27 cellular contexts compared by ENCODE assay signal in the genomic region with DNA sequence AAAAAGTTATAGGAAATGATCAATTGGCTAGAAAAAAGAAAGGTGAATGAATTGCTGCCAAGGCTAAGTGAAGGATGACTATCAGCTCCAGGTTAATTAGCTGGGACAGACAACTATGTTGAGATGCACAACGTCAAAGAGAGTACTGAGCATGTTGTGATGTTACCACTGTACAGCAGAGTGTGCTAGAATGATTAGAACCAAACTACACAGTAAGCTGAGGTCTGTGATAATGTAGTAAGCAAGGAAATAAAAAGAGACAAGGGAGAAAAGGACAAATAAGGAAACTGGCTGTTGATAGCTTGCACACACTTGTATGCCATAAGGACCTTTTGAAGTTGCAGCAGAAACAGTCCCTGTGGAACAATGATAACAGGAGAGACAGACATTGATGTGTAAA.
A peak's percentile ranks its signal among the peaks of the same experiment; 100 is the strongest.
DNase-seq lines count a peak whose midpoint lies in the region; ATAC-seq, FAIRE-seq and TF ChIP-seq lines count a peak whose summit lies in the region.
"Had no signal": no experiment of that assay in that cellular context is flagged by ENCODE, and none has a peak within 500 bp of the region (broad histone marks: within the 10 kb centered on the region; RNA-seq: fewer than 3 reads in every experiment).

No MANE protein-coding gene starts in this region.

- no peak overlapping the region for H3K4me3 ChIP-seq in liver (ENCODE audit: low read depth in 1 of 3, low read length in 3 of 3)
- no peak overlapping the region for H3K4me3 ChIP-seq in HepG2 (replicated peaks in 1 of 3; ENCODE audit: insufficient read depth in 1 of 3, low read depth in 2 of 3, low read length in 3 of 3)
- H3K4me3 ChIP-seq in adipocyte (ENCODE audit: low read length): no peak overlapping the region
- H3K4me3 ChIP-seq in right lobe of liver: no peak overlapping the region
- no peak overlapping the region for H3K4me3 ChIP-seq in lower leg skin (ENCODE audit: low read depth, poor library complexity, severe bottlenecking)
- H3K4me3 ChIP-seq: coronary artery, GM23248, SJSA1, upper lobe of left lung had no signal

- no peak for TF ChIP-seq POLR2A in HepG2 (IDR thresholded peaks at IDR 0.05; ENCODE audit: insufficient read depth in 1 of 2, low read depth in 2 of 2, low read length in 2 of 2)
- no peak for TF ChIP-seq POLR2A in right lobe of liver (IDR thresholded peaks at IDR 0.05)
- no peak for TF ChIP-seq POLR2A in lower leg skin (IDR thresholded peaks at IDR 0.05)

- BruUV-seq in HepG2 (replicated peaks; lab: Mats Ljungman, UMichigan): no TSS peak

- CTCF ChIA-PET in HepG2 (lab: Yijun Ruan, JAX; ENCODE audit: low intra/inter-chr PET ratio, low total read pairs): no interaction called here

- in situ Hi-C loops in HepG2 (cut with HindIII; ENCODE audit: extremely low pct_ligation_motif_present, low pct_unique_long_range_greater_than_20kb): no loop called here

- POLR2A ChIA-PET in HepG2 (lab: Yijun Ruan, JAX): interaction anchor here (0.7 kb wide), 1 partner anchor 1232 kb away, joined by 7 read pairs; no protein-coding TSS in a partner anchor

- H3K9ac ChIP-seq in liver (ENCODE audit: low read depth in 1 of 2, low read length in 2 of 2): no peak overlapping the region
- no peak overlapping the region for H3K9ac ChIP-seq in HepG2 (ENCODE audit: insufficient read depth, low read depth, low read length)
- H3K9ac ChIP-seq in adipocyte (ENCODE audit: low read length): no peak overlapping the region
- H3K9ac ChIP-seq: GM23248 had no signal

- no peaks in the 10 kb centered on the region for H3K36me3 ChIP-seq in liver (ENCODE audit: control insufficient read depth in 4 of 4, insufficient read depth in 3 of 4, low read depth in 1 of 4, low read length in 3 of 4)
- H3K36me3 ChIP-seq in HepG2 (replicated peaks in 1 of 2; ENCODE audit: control insufficient read depth in 1 of 2, insufficient read depth in 2 of 2, low read length in 2 of 2): no peaks in the 10 kb centered on the region
- no peaks in the 10 kb centered on the region for H3K36me3 ChIP-seq in adipocyte (ENCODE audit: control insufficient read depth, insufficient read depth, low read length, severe bottlenecking)
- no peaks in the 10 kb centered on the region for H3K36me3 ChIP-seq in right lobe of liver
- H3K36me3 ChIP-seq: SJSA1, upper lobe of left lung had no signal

- no peak overlapping the region for H3K4me2 ChIP-seq in HepG2 (ENCODE audit: low read depth, low read length)

- intact Hi-C loops in HepG2 (cut with micrococcal nuclease; ENCODE audit: unreplicated experiment) (no loop called here), right lobe of liver (cut with DNase I) (no loop called here), lower leg skin (cut with DNase I; ENCODE audit: low total_unique reads) (no loop called here)

- no peaks in the 10 kb centered on the region for H4K20me1 ChIP-seq in HepG2 (ENCODE audit: insufficient read depth, low read length)

- no peak for FAIRE-seq in HepG2 (lab: Jason Lieb, UNC)
- FAIRE-seq: bronchial epithelial cell, GM12892 had no signal

- TF ChIP-seq EP300 in HepG2 (IDR thresholded peaks at IDR 0.05; ENCODE audit: low read depth in 2 of 2, low read length in 2 of 2) (no peak), HepG2 (CRISPR knock-in tag; IDR thresholded peaks at IDR 0.05; ENCODE audit: borderline replicate concordance) (no peak)

- no peak for ATAC-seq in HepG2
- peak; percentile 51 to 63 (median 54) for ATAC-seq in right lobe of liver
- no peak for ATAC-seq in HG03565 (IDR thresholded peaks at IDR 0.05; ENCODE audit: unreplicated experiment)
- ATAC-seq: foreskin keratinocyte, T-cell had no signal

- 79% methylated on average over 1 of the region's 1 CpG for WGBS in liver
- 6% methylated on average over 1 of the region's 1 CpG for WGBS in HepG2 (ENCODE audit: low lambda C conversion rate)
- 55% methylated on average over 1 of the region's 1 CpG for WGBS in right lobe of liver (ENCODE audit: insufficient coverage, low coverage, low lambda C conversion rate, missing lambda C conversion rate)
- WGBS in lower leg skin, 2 donors: 24 to 43% methylated on average over 1 of the region's 1 CpG

- H2AFZ ChIP-seq in HepG2 (ENCODE audit: low read length): no peak overlapping the region
- H2AFZ ChIP-seq: GM23248 had no signal

- no peaks in the 10 kb centered on the region for H3K79me2 ChIP-seq in HepG2 (ENCODE audit: insufficient read depth, low read length)

- H3K4me1 ChIP-seq in liver (ENCODE audit: control insufficient read depth in 4 of 4, insufficient read depth in 4 of 4, low read length in 3 of 4): peaks cover 0 to 2% (median 0%) of the 10 kb centered on the region in 4 donors
- no peaks in the 10 kb centered on the region for H3K4me1 ChIP-seq in HepG2 (ENCODE audit: insufficient read depth, low read length)
- H3K4me1 ChIP-seq in adipocyte (ENCODE audit: control insufficient read depth, insufficient read depth, low read length): peaks cover 2% of the 10 kb centered on the region
- peaks cover 0 to 7% (median 0%) of the 10 kb centered on the region in 4 donors for H3K4me1 ChIP-seq in right lobe of liver
- H3K4me1 ChIP-seq: foreskin keratinocyte, SJSA1, upper lobe of left lung had no signal

- H3K27me3 ChIP-seq in liver (ENCODE audit: control insufficient read depth in 4 of 4, insufficient read depth in 4 of 4, low read length in 3 of 4) (no peaks in the 10 kb centered on the region), HepG2 (ENCODE audit: control insufficient read depth in 1 of 2, insufficient read depth in 2 of 2, low read length in 2 of 2) (no peaks in the 10 kb centered on the region), adipocyte (replicated peaks; ENCODE audit: control insufficient read depth, insufficient read depth, low read length) (no peaks in the 10 kb centered on the region), right lobe of liver (no peaks in the 10 kb centered on the region)
- H3K27me3 ChIP-seq: foreskin keratinocyte, SJSA1, upper lobe of left lung had no signal

- TF ChIP-seq RAD21 in liver (IDR thresholded peaks at IDR 0.05): peak; percentile 57 to 62
- TF ChIP-seq RAD21 in HepG2 (CRISPR knock-in tag; IDR thresholded peaks at IDR 0.05): no peak

- DNase-seq in HepG2 (ENCODE audit: low spot score) (no peak), adipocyte (ENCODE audit: low read depth) (peak; percentile 2), right lobe of liver (no peak), type B pancreatic cell (ENCODE audit: extremely low spot score, unreplicated experiment) (no peak), lower leg skin (ENCODE audit: low spot score in 2 of 2) (no peak), kidney glomerular epithelial cell (lab: John Stamatoyannopoulos, UW) (no peak)
- DNase-seq: activated B cell treated with CpG ODN at 0.5 μM for 24 hours; activated CD4-positive, alpha-beta T cell treated with anti-CD3 and anti-CD28 coated beads, Interleukin-2, amount 50 U/mL, for 4 hours; activated naive CD4-positive, alpha-beta T cell treated with anti-CD3 and anti-CD28 coated beads, Interleukin-2, amount 10 ng/mL, durations not matched to agents 7 days and 5 days; COR-L47; effector memory CD4-positive, alpha-beta T cell; erythroblast; foreskin keratinocyte; GM23248; Kasumi-1; mesendoderm; NCI-H526; occipital lobe; stimulated activated CD4-positive, alpha-beta T cell treated with anti-CD3 and anti-CD28 coated beads, Interleukin-2, amount 100 ng/mL, for 24 hours; T-cell; upper lobe of left lung had no signal

- H3K9me3 ChIP-seq in liver (ENCODE audit: control insufficient read depth in 4 of 4, low read length in 3 of 4) (no peaks in the 10 kb centered on the region), HepG2 (ENCODE audit: low read length) (no peaks in the 10 kb centered on the region), adipocyte (ENCODE audit: control insufficient read depth, low read length) (no peaks in the 10 kb centered on the region), right lobe of liver (no peaks in the 10 kb centered on the region)
- H3K9me3 ChIP-seq: SJSA1, upper lobe of left lung had no signal

- H3K27ac Mint-ChIP-seq in type B pancreatic cell: no peak overlapping the region
- H3K27ac Mint-ChIP-seq: activated B cell treated with CpG ODN at 0.5 μM for 24 hours; activated naive CD4-positive, alpha-beta T cell treated with anti-CD3 and anti-CD28 coated beads, Interleukin-2, amount 10 ng/mL, durations not matched to agents 7 days and 5 days; T-cell had no signal

- peaks cover 50% of the 10 kb centered on the region for H3K4me1 Mint-ChIP-seq in type B pancreatic cell (ENCODE audit: unreplicated experiment)
- H3K4me1 Mint-ChIP-seq: activated B cell treated with CpG ODN at 0.5 μM for 24 hours; activated naive CD4-positive, alpha-beta T cell treated with anti-CD3 and anti-CD28 coated beads, Interleukin-2, amount 10 ng/mL, durations not matched to agents 7 days and 5 days; T-cell had no signal

- peak overlapping the region; percentile 1 for H3K4me3 Mint-ChIP-seq in type B pancreatic cell
- H3K4me3 Mint-ChIP-seq: activated B cell treated with CpG ODN at 0.5 μM for 24 hours; activated naive CD4-positive, alpha-beta T cell treated with anti-CD3 and anti-CD28 coated beads, Interleukin-2, amount 10 ng/mL, durations not matched to agents 7 days and 5 days; T-cell had no signal

- H3K36me3 Mint-ChIP-seq in type B pancreatic cell: no peaks in the 10 kb centered on the region
- H3K36me3 Mint-ChIP-seq: activated naive CD4-positive, alpha-beta T cell treated with anti-CD3 and anti-CD28 coated beads, Interleukin-2, amount 10 ng/mL, durations not matched to agents 7 days and 5 days; T-cell had no signal

- no peaks in the 10 kb centered on the region for H3K9me3 Mint-ChIP-seq in type B pancreatic cell
- H3K9me3 Mint-ChIP-seq: activated B cell treated with CpG ODN at 0.5 μM for 24 hours; activated naive CD4-positive, alpha-beta T cell treated with anti-CD3 and anti-CD28 coated beads, Interleukin-2, amount 10 ng/mL, durations not matched to agents 7 days and 5 days had no signal

- no peaks in the 10 kb centered on the region for H3K27me3 Mint-ChIP-seq in type B pancreatic cell
- H3K27me3 Mint-ChIP-seq: activated B cell treated with CpG ODN at 0.5 μM for 24 hours; activated naive CD4-positive, alpha-beta T cell treated with anti-CD3 and anti-CD28 coated beads, Interleukin-2, amount 10 ng/mL, durations not matched to agents 7 days and 5 days had no signal

- H3K27ac ChIP-seq in liver (ENCODE audit: low read depth in 1 of 2, low read length in 2 of 2): no peak overlapping the region
- H3K27ac ChIP-seq in HepG2 (ENCODE audit: extremely low read length, insufficient read depth, low read length): no peak overlapping the region
- H3K27ac ChIP-seq in right lobe of liver: no peak overlapping the region
- H3K27ac ChIP-seq: coronary artery, foreskin keratinocyte, GM23248, SJSA1, upper lobe of left lung had no signal

- TF ChIP-seq CTCF in liver (IDR thresholded peaks at IDR 0.05; ENCODE audit: low read depth, low read length, missing input control): no peak
- no peak for TF ChIP-seq CTCF in HepG2 (CRISPR knock-in tag; IDR thresholded peaks at IDR 0.05)
- peak in 1 of 4 donors; percentile 21 for TF ChIP-seq CTCF in right lobe of liver (IDR thresholded peaks at IDR 0.05)
- TF ChIP-seq CTCF in type B pancreatic cell (conservative IDR thresholded peaks at IDR 0.05): no peak
- no peak for TF ChIP-seq CTCF in lower leg skin (IDR thresholded peaks at IDR 0.05)

Comparison
In these comparisons a context has a peak if more than half of its experiments do, and no peak if none do; other contexts are left out.
1. ATAC-seq: peak in right lobe of liver (4 of 4); none in HepG2 (single experiment) and HG03565 (single experiment).